Comparison of ENCODE assay signal across 8 cellular contexts in the genomic region with DNA sequence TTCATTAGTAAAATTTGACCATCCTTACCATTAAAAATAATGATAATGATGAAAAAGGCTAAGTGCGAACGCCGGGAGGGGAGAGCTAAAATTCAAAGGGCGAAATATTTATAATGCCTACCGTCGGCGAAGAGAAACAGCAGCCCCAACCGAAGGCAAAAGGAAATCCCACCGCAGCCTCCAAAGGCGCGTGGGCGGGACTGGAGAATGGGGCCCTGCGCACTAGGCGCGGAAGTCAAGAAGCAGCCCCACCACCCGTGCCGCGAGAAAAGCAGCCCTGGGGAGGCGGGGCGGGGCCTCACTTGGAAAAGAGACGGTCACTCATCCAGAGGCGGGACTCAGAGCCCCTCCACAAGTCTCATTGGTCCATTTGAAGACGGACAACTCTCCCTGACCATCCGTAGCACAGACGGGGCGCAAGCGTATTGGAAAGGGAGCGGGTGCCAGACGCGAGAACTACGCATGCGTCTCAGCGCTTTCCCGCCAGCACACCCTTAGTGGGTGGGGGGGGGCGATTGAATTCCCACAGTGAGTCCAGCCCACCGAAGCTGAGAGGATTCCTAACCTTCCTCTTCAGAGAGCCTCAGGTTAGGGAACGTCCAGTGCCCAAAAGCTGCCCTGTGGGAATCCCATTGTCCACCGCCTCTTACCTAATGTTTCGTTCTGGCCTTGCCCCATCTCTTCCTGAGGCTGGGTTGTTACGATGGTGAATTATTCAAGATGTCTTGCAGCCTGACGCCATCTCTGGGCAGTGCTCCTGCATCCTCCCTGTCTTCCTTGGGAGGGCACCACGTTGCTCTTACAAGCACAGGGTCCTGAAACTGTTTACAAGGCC. TPM values are rescaled to one million over a fixed set of nuclear protein-coding genes. Genes with fewer than 3 reads are reported as not detected.
DNase-seq lines count a peak whose midpoint lies in the region; ATAC-seq and TF ChIP-seq lines count a peak whose summit lies in the region.

No MANE protein-coding gene starts in this region.

- TF ChIP-seq CTCF in IMR-90 (conservative IDR thresholded peaks at IDR 0.05; ENCODE audit: low read depth, low read length) (no peak), OCI-LY7 (conservative IDR thresholded peaks at IDR 0.05; ENCODE audit: low read length) (no peak), epithelial cell of esophagus (IDR thresholded peaks at IDR 0.05; ENCODE audit: insufficient read depth, low read depth, low read length, missing control alignments) (no peak)

- no peaks in the 10 kb centered on the region for H3K27me3 ChIP-seq in IMR-90 (ENCODE audit: control insufficient read depth, insufficient read depth, low read length)

- intact Hi-C loops in IMR-90 (cut with micrococcal nuclease) (no loop called here), OCI-LY7 (cut with micrococcal nuclease; ENCODE audit: unreplicated experiment) (loop anchor here (1.0 kb wide), 1 partner anchor 54 kb away; the partner anchor contains the start of genes KRTCAP2 and TRIM46)

- H3K4ac ChIP-seq in IMR-90 (ENCODE audit: low read depth, low read length) = peak overlapping the region; percentile 98

- H2BK20ac ChIP-seq in IMR-90 (ENCODE audit: low read depth, low read length) = peak overlapping the region; percentile 57; the same call in 1 of the 2 replicates

- H3K9me3 ChIP-seq in IMR-90 (ENCODE audit: control insufficient read depth, insufficient read depth, low read length) = no peaks in the 10 kb centered on the region
- H3K9me3 ChIP-seq in OCI-LY7 (ENCODE audit: low read length) = no peaks in the 10 kb centered on the region

- peak overlapping the region; percentile 82 for H3K4me2 ChIP-seq in IMR-90 (ENCODE audit: low read depth, low read length)
- H3K4me2 ChIP-seq in OCI-LY7 (ENCODE audit: low read length) = peak overlapping the region; percentile 84

- peak overlapping the region; percentile 93 for H2AK5ac ChIP-seq in IMR-90 (ENCODE audit: low read depth, low read length)

- no peak for TF ChIP-seq RAD21 in IMR-90 (IDR thresholded peaks at IDR 0.05; ENCODE audit: low read length)

- H2BK120ac ChIP-seq in IMR-90 (ENCODE audit: low read depth, low read length) = peak overlapping the region; percentile 80

- peak overlapping the region; percentile 93 for H3K56ac ChIP-seq in IMR-90 (ENCODE audit: extremely low read depth, insufficient read depth, low read length)

- POLR2A ChIA-PET in IMR-90 (lab: Charles Lee; ENCODE audit: unreplicated experiment) = no interaction called here
- POLR2A ChIA-PET in OCI-LY7 (lab: Charles Lee) = interaction anchor here (0.9 to 2.0 kb wide), 7 partner anchors 14 to 81 kb away, joined by 3 to 6 read pairs (median 4); partner anchors contain the start of genes FDPS, KRTCAP2 and THBS3

- TF ChIP-seq POLR2A in IMR-90 (IDR thresholded peaks at IDR 0.05; ENCODE audit: low read depth, low read length) = peak; percentile 85

- CTCF ChIA-PET in IMR-90 (lab: Yijun Ruan, JAX) = interaction anchor here (1.3 to 4.8 kb wide), 3 partner anchors 21 to 33 kb away, joined by 4 to 18 read pairs (median 5); no protein-coding TSS in a partner anchor
- CTCF ChIA-PET in OCI-LY7 (lab: Charles Lee; ENCODE audit: unreplicated experiment) = no interaction called here

- H3K9me1 ChIP-seq in IMR-90 (ENCODE audit: insufficient read depth, low read length) = peaks cover 17% of the 10 kb centered on the region

- peaks cover 18 to 38% of the 10 kb centered on the region in 2 experiments for H3K79me1 ChIP-seq in IMR-90 (ENCODE audit: low read depth in 1 of 2, low read length in 2 of 2)

- peak overlapping the region; percentile 43 for H3K18ac ChIP-seq in IMR-90 (ENCODE audit: low read depth, low read length)

- peak; percentile 84 for ATAC-seq in GM21529 (IDR thresholded peaks at IDR 0.05; ENCODE audit: unreplicated experiment)
- ATAC-seq in IMR-90 (ENCODE audit: low read depth) = peak; percentile 94

- H3K4me1 ChIP-seq in IMR-90 (ENCODE audit: control insufficient read depth, insufficient read depth, low read length) (peaks cover 22% of the 10 kb centered on the region), OCI-LY7 (ENCODE audit: insufficient read depth, low read length, poor library complexity, severe bottlenecking) (peaks cover 50% of the 10 kb centered on the region)

- BruUV-seq in IMR-90 (replicated peaks; lab: Mats Ljungman, UMichigan) = no TSS peak
- TSS peak; percentile 99 for BruUV-seq in OCI-LY7 (replicated peaks; lab: Mats Ljungman, UMichigan)

- peak overlapping the region; percentile 89 for H2AFZ ChIP-seq in IMR-90 (replicated peaks; ENCODE audit: low read length, poor library complexity)
- H2AFZ ChIP-seq in OCI-LY7 (ENCODE audit: low read length) = peak overlapping the region; percentile 49

- H3K36me3 ChIP-seq in IMR-90 (ENCODE audit: control insufficient read depth, insufficient read depth, low read length) = no peaks in the 10 kb centered on the region; the same call in 1 of the 2 replicates
- H3K36me3 ChIP-seq in OCI-LY7 (ENCODE audit: insufficient read depth, low read length) = peaks cover 9% of the 10 kb centered on the region; the same call in 1 of the 2 replicates

- peak overlapping the region; percentile 96 for H3K23ac ChIP-seq in IMR-90 (ENCODE audit: low read depth, low read length)

- WGBS in IMR-90 (ENCODE audit: extremely low coverage in 2 of 2, insufficient read length in 1 of 2), 2 experiments = 0% methylated on average over 7 of the region's 42 CpGs; no CpG with 5 or more reads in 1 of the 2 experiments

- peak overlapping the region; percentile 95 for H2AK9ac ChIP-seq in IMR-90 (replicated peaks; ENCODE audit: low read depth, low read length, poor library complexity)

- peak; percentile 100 for DNase-seq in DMS114 treated with DMSO at 0.1 percent for 48 hours (lab: John Stamatoyannopoulos, UW; ENCODE audit: unreplicated experiment)
- peak; percentile 99 for DNase-seq in IMR-90
- peak; percentile 100 for DNase-seq in OCI-LY7 (ENCODE audit: low spot score)
- peak; percentile 94 for DNase-seq in activated T-cell treated with anti-CD3 and anti-CD28 coated beads for 4 hours
- DNase-seq in epithelial cell of esophagus (ENCODE audit: low read depth) = peak; percentile 98
- peak; percentile 98 for DNase-seq in mucosa of gallbladder (ENCODE audit: low spot score)
- DNase-seq in stimulated activated CD8-positive, alpha-beta memory T cell treated with anti-CD3 and anti-CD28 coated beads, Interleukin-4, amount 100 ng/mL, for 24 hours (ENCODE audit: low read depth) = peak; percentile 100

- H2BK15ac ChIP-seq in IMR-90 (ENCODE audit: low read depth, low read length) = peak overlapping the region; percentile 86; the same call in 2 of the 3 replicates

- H2BK5ac ChIP-seq in IMR-90 (ENCODE audit: low read depth, low read length, poor library complexity, severe bottlenecking) = peak overlapping the region; percentile 86

- peak overlapping the region; percentile 88 for H3K9ac ChIP-seq in IMR-90 (ENCODE audit: low read depth, low read length)

- H4K20me1 ChIP-seq in IMR-90 (ENCODE audit: insufficient read depth, low read length) (peaks cover 3% of the 10 kb centered on the region; the same call in 1 of the 2 replicates), OCI-LY7 (ENCODE audit: insufficient read depth, low read length) (no peaks in the 10 kb centered on the region)

- peak overlapping the region; percentile 94 for H3K14ac ChIP-seq in IMR-90 (replicated peaks; ENCODE audit: low read depth, low read length)

- in situ Hi-C loops in IMR-90 (cut with MboI; ENCODE audit: low sequenced_read_pairs) = no loop called here

- H3K79me2 ChIP-seq in OCI-LY7 (ENCODE audit: insufficient read depth, low read depth, low read length) = peaks cover 22% of the 10 kb centered on the region

- H4K8ac ChIP-seq in IMR-90 (ENCODE audit: low read depth in 2 of 2, low read length in 2 of 2) = peak overlapping the region; percentile 90 to 99

- H3K4me3 ChIP-seq in IMR-90 (ENCODE audit: insufficient read depth, low read depth, low read length) (peak overlapping the region; percentile 49), OCI-LY7 (ENCODE audit: low read depth, low read length, poor library complexity, severe bottlenecking) (peak overlapping the region; percentile 83), epithelial cell of esophagus (ENCODE audit: low read length) (peak overlapping the region; percentile 91)

- peak overlapping the region; percentile 98 for H4K91ac ChIP-seq in IMR-90 (ENCODE audit: insufficient read depth, low read depth, low read length)

- dilution Hi-C loops in IMR-90 (cut with HindIII; ENCODE audit: low sequenced_read_pairs, unreplicated experiment) = no loop called here

- no peaks in the 10 kb centered on the region for H3K9me2 ChIP-seq in OCI-LY7 (ENCODE audit: insufficient read depth, low read length)

- peak overlapping the region; percentile 94 for H4K5ac ChIP-seq in IMR-90 (ENCODE audit: low read depth, low read length)

- H3K27ac ChIP-seq in IMR-90 (ENCODE audit: insufficient read depth, low read length) (peak overlapping the region; percentile 87), OCI-LY7 (ENCODE audit: low read depth, low read length, poor library complexity, severe bottlenecking) (peak overlapping the region; percentile 89)

RNA-seq across cellular contexts. Expression of gene MTX1, which starts 19.0 kb away (rescaled TPM):
- 51.4 and 67.2 TPM in 2 replicates for total RNA-seq in IMR-90 (2012; rRNA removed)
- polyA plus RNA-seq in IMR-90 (2012; rRNA removed) = 73.7 and 73.9 TPM in 2 replicates
- polyA plus RNA-seq in IMR-90 (2012; cell fraction: cytosol; rRNA removed) = 58.0 and 97.7 TPM in 2 replicates
- 36.9 and 80.4 TPM in 2 replicates for polyA plus RNA-seq in IMR-90 (2012; cell fraction: nucleus; rRNA removed; ENCODE audit: low replicate concordance)
- total RNA-seq in OCI-LY7 (2014; rRNA removed; shearing (Covaris generic)) = 67.6 and 70.2 TPM in 2 replicates
- 43.9 and 45.7 TPM in 2 replicates for total RNA-seq in OCI-LY7 (2022)
- 31.3 TPM for total RNA-seq in mucosa of gallbladder

RNA-seq across cellular contexts. Expression of gene THBS3, which starts 19.8 kb away (rescaled TPM):
- total RNA-seq in IMR-90 (2012; rRNA removed) = 13.1 and 15.1 TPM in 2 replicates
- polyA plus RNA-seq in IMR-90 (2012; rRNA removed) = 28.3 and 30.4 TPM in 2 replicates
- polyA plus RNA-seq in IMR-90 (2012; cell fraction: cytosol; rRNA removed) = 10.9 and 18.2 TPM in 2 replicates
- 178 and 204 TPM in 2 replicates for polyA plus RNA-seq in IMR-90 (2012; cell fraction: nucleus; rRNA removed; ENCODE audit: low replicate concordance)
- 6.9 and 11.1 TPM in 2 replicates for total RNA-seq in OCI-LY7 (2014; rRNA removed; shearing (Covaris generic))
- total RNA-seq in OCI-LY7 (2022) = 28.7 and 37.1 TPM in 2 replicates
- 43.1 TPM for total RNA-seq in mucosa of gallbladder

RNA-seq across cellular contexts. Expression of gene ENTREP3, which starts 27.8 kb away (rescaled TPM):
- 1.4 TPM in 2 replicates for total RNA-seq in IMR-90 (2012; rRNA removed)
- 23.8 and 27.9 TPM in 2 replicates for polyA plus RNA-seq in IMR-90 (2012; rRNA removed)
- polyA plus RNA-seq in IMR-90 (2012; cell fraction: cytosol; rRNA removed) = 29.9 and 30.1 TPM in 2 replicates
- 26.6 and 65.5 TPM in 2 replicates for polyA plus RNA-seq in IMR-90 (2012; cell fraction: nucleus; rRNA removed; ENCODE audit: low replicate concordance)
- 6.6 and 9.1 TPM in 2 replicates for total RNA-seq in OCI-LY7 (2014; rRNA removed; shearing (Covaris generic))
- total RNA-seq in OCI-LY7 (2022) = 53.1 and 59.3 TPM in 2 replicates
- 49.0 TPM for total RNA-seq in mucosa of gallbladder

RNA-seq across cellular contexts. Expression of gene SCAMP3, which starts 34.7 kb away (rescaled TPM):
- total RNA-seq in IMR-90 (2012; rRNA removed) (29.2 and 30.5 TPM in 2 replicates), OCI-LY7 (2022) (66.0 and 74.7 TPM in 2 replicates), mucosa of gallbladder (68.6 TPM)
- 118 and 144 TPM in 2 replicates for polyA plus RNA-seq in IMR-90 (2012; rRNA removed)
- 94.3 and 130 TPM in 2 replicates for polyA plus RNA-seq in IMR-90 (2012; cell fraction: cytosol; rRNA removed)
- 56.4 and 72.7 TPM in 2 replicates for polyA plus RNA-seq in IMR-90 (2012; cell fraction: nucleus; rRNA removed; ENCODE audit: low replicate concordance)
- 45.4 and 58.3 TPM in 2 replicates for total RNA-seq in OCI-LY7 (2014; rRNA removed; shearing (Covaris generic))

RNA-seq across cellular contexts. Expression of gene CLK2, which starts 45.8 kb away (rescaled TPM):
- total RNA-seq in IMR-90 (2012; rRNA removed) = 19.2 and 19.7 TPM in 2 replicates
- polyA plus RNA-seq in IMR-90 (2012; rRNA removed) = 53.0 and 61.2 TPM in 2 replicates
- 18.2 and 18.6 TPM in 2 replicates for polyA plus RNA-seq in IMR-90 (2012; cell fraction: cytosol; rRNA removed)
- polyA plus RNA-seq in IMR-90 (2012; cell fraction: nucleus; rRNA removed; ENCODE audit: low replicate concordance) = 460 and 576 TPM in 2 replicates
- total RNA-seq in OCI-LY7 (2014; rRNA removed; shearing (Covaris generic)) = 59.8 and 96.7 TPM in 2 replicates
- 107 and 121 TPM in 2 replicates for total RNA-seq in OCI-LY7 (2022)
- total RNA-seq in mucosa of gallbladder = 73.7 TPM

Comparison
In these comparisons a context has a peak if more than half of its experiments do, and no peak if none do; other contexts are left out.
1. Peak in every context shown above with its lines: DNase-seq, ATAC-seq, H3K4me3 ChIP-seq and H3K27ac ChIP-seq.